In genomic region chr4:80382090-80382832, GRCh38 we compare ENCODE assay signal across 26 cellular contexts. TPM values are rescaled to one million over a fixed set of nuclear protein-coding genes. Genes with fewer than 3 reads are reported as not detected.
DNase-seq lines count a peak whose midpoint lies in the region; ATAC-seq and TF ChIP-seq lines count a peak whose summit lies in the region.
"Had no signal": no experiment of that assay in that cellular context is flagged by ENCODE, and none has a peak within 500 bp of the region (broad histone marks: within the 10 kb centered on the region; RNA-seq: fewer than 3 reads in every experiment).

No MANE protein-coding gene starts in this region.

- H3K9me3 Mint-ChIP-seq in stimulated activated memory B cell treated with anti-CD40 and anti-IgM and Interleukin-4, amounts not matched to agents 10 μg/mL and 1 μg/mL and 100 μg/mL, for 72 hours, result peaks cover 6% of the 10 kb centered on the region
- peaks cover 10% of the 10 kb centered on the region for H3K9me3 Mint-ChIP-seq in activated T-cell treated with anti-CD3 and anti-CD28 coated beads, Interleukin-2, amount 50 U/mL, for 24 hours
- peaks cover 13% of the 10 kb centered on the region for H3K9me3 Mint-ChIP-seq in activated T-cell treated with anti-CD3 and anti-CD28 coated beads, Interleukin-2, amount 50 U/mL, for 4 hours

- no peak overlapping the region for H3K27ac Mint-ChIP-seq in stimulated activated memory B cell treated with anti-CD40 and anti-IgM and Interleukin-4, amounts not matched to agents 10 μg/mL and 1 μg/mL and 100 μg/mL, for 72 hours
- no peak overlapping the region for H3K27ac Mint-ChIP-seq in activated T-cell treated with anti-CD3 and anti-CD28 coated beads, Interleukin-2, amount 50 U/mL, for 24 hours
- H3K27ac Mint-ChIP-seq: CD4-positive, alpha-beta T cell had no signal

- CTCF ChIA-PET in PC-9 (lab: Charles Lee), result no interaction called here

- peaks cover 6% of the 10 kb centered on the region for H3K4me1 Mint-ChIP-seq in stimulated activated memory B cell treated with anti-CD40 and anti-IgM and Interleukin-4, amounts not matched to agents 10 μg/mL and 1 μg/mL and 100 μg/mL, for 72 hours
- H3K4me1 Mint-ChIP-seq in activated T-cell treated with anti-CD3 and anti-CD28 coated beads, Interleukin-2, amount 50 U/mL, for 24 hours (ENCODE audit: low read depth), result no peaks in the 10 kb centered on the region
- no peaks in the 10 kb centered on the region for H3K4me1 Mint-ChIP-seq in activated T-cell treated with anti-CD3 and anti-CD28 coated beads, Interleukin-2, amount 50 U/mL, for 4 hours (ENCODE audit: low read depth)

- no peaks in the 10 kb centered on the region for H3K9me3 ChIP-seq in PC-9 (ENCODE audit: insufficient read depth, low read depth)
- H3K9me3 ChIP-seq: MG63 had no signal

- DNase-seq in PC-9 (no peak), C1 segment of cervical spinal cord (lab: John Stamatoyannopoulos, UW) (no peak)
- DNase-seq in activated T-cell treated with anti-CD3 and anti-CD28 coated beads, Interleukin-2, amount 50 U/mL, for 24 hours, result no peak
- DNase-seq in activated T-cell treated with anti-CD3 and anti-CD28 coated beads, Interleukin-2, amount 50 U/mL, for 4 hours, result no peak
- DNase-seq: CD4-positive, alpha-beta T cell; COR-L47; DMS53; MG63; NCI-H1048; NCI-H1417; NCI-H1694; NCI-H2029 treated with DMSO at 0.1 percent for 48 hours; NCI-H446 treated with DMSO at 0.1 percent for 48 hours; NCI-H526; SHP77; T-helper 9 cell had no signal

- no peaks in the 10 kb centered on the region for H3K27me3 Mint-ChIP-seq in stimulated activated memory B cell treated with anti-CD40 and anti-IgM and Interleukin-4, amounts not matched to agents 10 μg/mL and 1 μg/mL and 100 μg/mL, for 72 hours
- H3K27me3 Mint-ChIP-seq in activated T-cell treated with anti-CD3 and anti-CD28 coated beads, Interleukin-2, amount 50 U/mL, for 24 hours, result no peaks in the 10 kb centered on the region
- H3K27me3 Mint-ChIP-seq in activated T-cell treated with anti-CD3 and anti-CD28 coated beads, Interleukin-2, amount 50 U/mL, for 4 hours (ENCODE audit: low read depth), result no peaks in the 10 kb centered on the region
- H3K27me3 Mint-ChIP-seq: CD4-positive, alpha-beta T cell had no signal

- no peaks in the 10 kb centered on the region for H3K36me3 ChIP-seq in PC-9 (ENCODE audit: low read depth)
- H3K36me3 ChIP-seq: BLaER1, MG63 had no signal

- no peaks in the 10 kb centered on the region for H3K27me3 ChIP-seq in PC-9 (ENCODE audit: insufficient read depth, low read depth)
- H3K27me3 ChIP-seq: BLaER1, MG63 had no signal

- no peak overlapping the region for H3K4me3 Mint-ChIP-seq in stimulated activated memory B cell treated with anti-CD40 and anti-IgM and Interleukin-4, amounts not matched to agents 10 μg/mL and 1 μg/mL and 100 μg/mL, for 72 hours
- no peak overlapping the region for H3K4me3 Mint-ChIP-seq in activated T-cell treated with anti-CD3 and anti-CD28 coated beads, Interleukin-2, amount 50 U/mL, for 24 hours
- H3K4me3 Mint-ChIP-seq in activated T-cell treated with anti-CD3 and anti-CD28 coated beads, Interleukin-2, amount 50 U/mL, for 4 hours, result no peak overlapping the region
- H3K4me3 Mint-ChIP-seq: CD4-positive, alpha-beta T cell had no signal

- no peak overlapping the region for H3K4me3 ChIP-seq in PC-9
- H3K4me3 ChIP-seq: BLaER1, MG63, SK-N-MC had no signal

- H3K9me2 ChIP-seq in PC-9 (ENCODE audit: insufficient read depth), result no peaks in the 10 kb centered on the region

- H4K20me1 ChIP-seq in PC-9 (ENCODE audit: insufficient read depth), result no peaks in the 10 kb centered on the region
- H4K20me1 ChIP-seq: BLaER1 had no signal

- intact Hi-C loops in PC-9 (cut with micrococcal nuclease; ENCODE audit: unreplicated experiment), result no loop called here

- H3K4me1 ChIP-seq in PC-9 (replicated peaks; ENCODE audit: insufficient read depth), result peaks cover 13% of the 10 kb centered on the region
- H3K4me1 ChIP-seq: BLaER1 had no signal

- H3K36me3 Mint-ChIP-seq in stimulated activated memory B cell treated with anti-CD40 and anti-IgM and Interleukin-4, amounts not matched to agents 10 μg/mL and 1 μg/mL and 100 μg/mL, for 72 hours, result peaks cover 6% of the 10 kb centered on the region
- no peaks in the 10 kb centered on the region for H3K36me3 Mint-ChIP-seq in activated T-cell treated with anti-CD3 and anti-CD28 coated beads, Interleukin-2, amount 50 U/mL, for 24 hours (ENCODE audit: low read depth)
- peaks cover 4% of the 10 kb centered on the region for H3K36me3 Mint-ChIP-seq in activated T-cell treated with anti-CD3 and anti-CD28 coated beads, Interleukin-2, amount 50 U/mL, for 4 hours (ENCODE audit: insufficient read depth)

- no peak for TF ChIP-seq CTCF in PC-9 (conservative IDR thresholded peaks at IDR 0.05)

- no TSS peak for BruUV-seq in PC-9 (replicated peaks; lab: Mats Ljungman, UMichigan)

- H2AFZ ChIP-seq in PC-9, result peak overlapping the region; percentile 58; the same call in 1 of the 2 replicates

- peak overlapping the region; percentile 56 for H3K4me2 ChIP-seq in PC-9
- H3K4me2 ChIP-seq: BLaER1 had no signal

- no peaks in the 10 kb centered on the region for H3K79me2 ChIP-seq in PC-9 (ENCODE audit: low read depth)

- no peaks in the 10 kb centered on the region for H3F3A ChIP-seq in PC-9 (ENCODE audit: insufficient read depth, low read depth)

- peak overlapping the region; percentile 34; the same call in 1 of the 2 replicates for H3K27ac ChIP-seq in PC-9
- H3K27ac ChIP-seq: BLaER1, HL-60, RWPE1, SK-N-MC had no signal

- POLR2A ChIA-PET in PC-9 (lab: Charles Lee; ENCODE audit: unreplicated experiment), result no interaction called here

- ATAC-seq in GM18508 (IDR thresholded peaks at IDR 0.05; ENCODE audit: insufficient read depth, unreplicated experiment), result peak; percentile 63
- ATAC-seq in GM18907 (IDR thresholded peaks at IDR 0.05; ENCODE audit: unreplicated experiment), result peak; percentile 50
- ATAC-seq in HG02973 (IDR thresholded peaks at IDR 0.05; ENCODE audit: unreplicated experiment), result peak; percentile 58
- ATAC-seq in stimulated activated memory B cell treated with anti-CD40 and anti-IgM and Interleukin-4, amounts not matched to agents 10 μg/mL and 1 μg/mL and 100 μg/mL, for 72 hours, result no peak
- no peak for ATAC-seq in activated T-cell treated with anti-CD3 and anti-CD28 coated beads, Interleukin-2, amount 50 U/mL, for 4 hours
- ATAC-seq: Panc1 had no signal

RNA-seq across cellular contexts. Expression of gene CFAP299, which starts 46.7 kb away (rescaled TPM):
- total RNA-seq in PC-9 (2021), result not detected in 2 replicates
- total RNA-seq in activated T-cell treated with anti-CD3 and anti-CD28 coated beads, Interleukin-2, amount 50 U/mL, for 4 hours, result not detected
- total RNA-seq: CD4-positive, alpha-beta T cell; T-helper 1 cell treated with Interleukin-12 subunit alpha and Interleukin-12 subunit beta and Interleukin-4 antibody, amounts not matched to agents 30 ng/mL and 1 ng/mL, for 36 hours had no signal

Comparison
In these comparisons a context has a peak if more than half of its experiments do, and no peak if none do; other contexts are left out.
1. ATAC-seq: peak in GM18508 (single experiment), GM18907 (single experiment) and HG02973 (single experiment); none in stimulated activated memory B cell treated with anti-CD40 and anti-IgM and Interleukin-4, amounts not matched to agents 10 μg/mL and 1 μg/mL and 100 μg/mL, for 72 hours (single experiment) and activated T-cell treated with anti-CD3 and anti-CD28 coated beads, Interleukin-2, amount 50 U/mL, for 4 hours (0 of 2).